In the genomic region with DNA sequence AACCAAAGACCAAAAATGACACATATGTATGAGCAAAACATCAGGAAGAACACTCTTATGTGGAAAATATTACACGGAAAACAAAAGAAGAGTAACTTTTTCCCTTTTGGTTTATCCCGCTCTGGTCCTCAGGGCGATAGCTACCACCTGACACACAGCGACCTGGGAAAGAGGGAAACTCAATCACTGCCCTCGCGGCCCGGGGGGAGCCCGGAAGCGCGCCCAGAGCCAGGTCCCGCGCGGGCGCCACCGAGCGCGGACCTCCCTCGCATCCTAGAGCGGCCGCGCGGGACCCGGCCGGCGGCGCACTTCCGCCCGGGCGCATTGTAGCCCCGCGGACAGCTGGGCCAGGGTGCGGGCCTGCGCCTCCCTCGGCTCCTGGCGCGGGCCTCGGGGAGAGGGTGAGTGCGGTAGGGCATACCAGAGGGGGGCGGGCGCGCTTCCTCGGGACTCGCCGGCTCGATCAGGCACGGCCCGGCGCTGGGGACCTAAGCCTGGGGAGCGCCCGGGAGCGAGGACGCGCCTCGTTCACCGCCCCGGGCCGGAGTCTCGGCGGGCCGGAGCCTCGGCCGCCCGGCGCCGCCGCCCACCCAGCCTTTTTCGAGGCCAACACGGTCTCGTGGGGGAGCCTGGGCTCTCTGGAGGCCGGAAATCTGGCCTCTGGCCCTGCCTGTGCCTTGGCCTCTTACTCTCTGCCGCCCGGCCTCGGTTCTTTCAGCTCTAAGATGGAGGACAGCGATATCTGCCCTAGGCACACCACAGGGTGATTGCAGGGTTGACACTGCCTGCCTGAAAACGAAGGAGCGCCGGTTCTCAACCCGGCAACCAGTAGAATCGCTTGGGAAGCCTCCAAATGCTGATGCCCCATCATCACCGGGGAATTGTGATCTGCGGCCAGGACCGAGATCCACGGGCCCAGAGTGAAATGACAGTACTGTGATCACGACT, we compare ENCODE assay signal across 8 cellular contexts. TPM values are rescaled to one million over a fixed set of nuclear protein-coding genes. Genes with fewer than 3 reads are reported as not detected.
DNase-seq lines count a peak whose midpoint lies in the region; ATAC-seq and TF ChIP-seq lines count a peak whose summit lies in the region.

A gene with protein sequence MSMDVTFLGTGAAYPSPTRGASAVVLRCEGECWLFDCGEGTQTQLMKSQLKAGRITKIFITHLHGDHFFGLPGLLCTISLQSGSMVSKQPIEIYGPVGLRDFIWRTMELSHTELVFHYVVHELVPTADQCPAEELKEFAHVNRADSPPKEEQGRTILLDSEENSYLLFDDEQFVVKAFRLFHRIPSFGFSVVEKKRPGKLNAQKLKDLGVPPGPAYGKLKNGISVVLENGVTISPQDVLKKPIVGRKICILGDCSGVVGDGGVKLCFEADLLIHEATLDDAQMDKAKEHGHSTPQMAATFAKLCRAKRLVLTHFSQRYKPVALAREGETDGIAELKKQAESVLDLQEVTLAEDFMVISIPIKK (plus strand): TSS at position 327 of the 948 bp plus-strand sequence. CDS start 6,365 bp downstream, outside the sequence.

- H3K4me2 ChIP-seq in SU-DHL-6 (ENCODE audit: low read depth, low read length, poor library complexity, severe bottlenecking) = peak within 1 kb of the TSS; percentile 70

- H3K27me3 Mint-ChIP-seq in HFFc6 (ENCODE audit: insufficient read depth) (no peaks in the 10 kb centered on the region), type B pancreatic cell (no peaks in the 10 kb centered on the region)
- H3K27me3 Mint-ChIP-seq in activated naive CD8-positive, alpha-beta T cell treated with anti-CD3 and anti-CD28 coated beads, Interleukin-2, amount 50 U/mL, for 24 hours = no peaks in the 10 kb centered on the region

- peak; percentile 96 for TF ChIP-seq POLR2A in GM10847 (IDR thresholded peaks at IDR 0.05; ENCODE audit: extremely low read depth, insufficient read length)

- no peaks in the 10 kb centered on the region for H3K9me2 ChIP-seq in SU-DHL-6 (replicated peaks; ENCODE audit: insufficient read depth, low read length)

- H3K4me1 ChIP-seq in cardiac muscle cell (ENCODE audit: low read depth) = peaks cover 12% of the 10 kb centered on the region

- peaks cover 5% of the 10 kb centered on the region; the same call in 1 of the 2 replicates for H3K36me3 Mint-ChIP-seq in HFFc6 (ENCODE audit: low read depth)
- H3K36me3 Mint-ChIP-seq in activated naive CD8-positive, alpha-beta T cell treated with anti-CD3 and anti-CD28 coated beads, Interleukin-2, amount 50 U/mL, for 24 hours (ENCODE audit: low read depth) = peaks cover 10% of the 10 kb centered on the region
- H3K36me3 Mint-ChIP-seq in type B pancreatic cell = no peaks in the 10 kb centered on the region

- H3K9ac ChIP-seq in SU-DHL-6 (ENCODE audit: low read length) = peak within 1 kb of the TSS; percentile 91

- DNase-seq in HFFc6 (peak; percentile 81), NAMALWA (ENCODE audit: low spot score) (peak; percentile 88), cardiac muscle cell (ENCODE audit: low read depth in 1 of 2, low spot score in 1 of 2) (peak; percentile 81 to 88), pons (ENCODE audit: low spot score) (peak; percentile 73), type B pancreatic cell (ENCODE audit: extremely low spot score, unreplicated experiment) (peak; percentile 80)
- DNase-seq in activated naive CD8-positive, alpha-beta T cell treated with anti-CD3 and anti-CD28 coated beads, Interleukin-2, amount 50 U/mL, for 24 hours = peak; percentile 69

- H3K79me2 ChIP-seq in SU-DHL-6 (ENCODE audit: insufficient read depth, low read length) = no peaks in the 10 kb centered on the region

- 0 out of 2 replicates have a peak, but pooled peaks cover 3% of the 10 kb centered on the region for H3F3A ChIP-seq in SU-DHL-6 (ENCODE audit: insufficient read depth)

- H3K27me3 ChIP-seq in SU-DHL-6 (ENCODE audit: low read length) (no peaks in the 10 kb centered on the region), cardiac muscle cell (no peaks in the 10 kb centered on the region)

- no peaks in the 10 kb centered on the region for H3K36me3 ChIP-seq in SU-DHL-6 (ENCODE audit: low read length)
- no peaks in the 10 kb centered on the region for H3K36me3 ChIP-seq in cardiac muscle cell

- ATAC-seq in activated naive CD8-positive, alpha-beta T cell treated with anti-CD3 and anti-CD28 coated beads, Interleukin-2, amount 50 U/mL, for 24 hours = peak; percentile 91

- peaks cover 4% of the 10 kb centered on the region; the same call in 1 of the 2 replicates for H3K9me3 Mint-ChIP-seq in HFFc6
- H3K9me3 Mint-ChIP-seq in activated naive CD8-positive, alpha-beta T cell treated with anti-CD3 and anti-CD28 coated beads, Interleukin-2, amount 50 U/mL, for 24 hours = peaks cover 13% of the 10 kb centered on the region
- peaks cover 4% of the 10 kb centered on the region for H3K9me3 Mint-ChIP-seq in type B pancreatic cell

- TF ChIP-seq CTCF in HFFc6 (IDR thresholded peaks at IDR 0.05) (peak; percentile 43; the same call in 1 of the 2 replicates), SU-DHL-6 (IDR thresholded peaks at IDR 0.05; ENCODE audit: insufficient read depth, low read length, poor library complexity, severe bottlenecking) (no peak), cardiac muscle cell (IDR thresholded peaks at IDR 0.05; ENCODE audit: low read depth, low read length) (no peak), type B pancreatic cell (conservative IDR thresholded peaks at IDR 0.05) (peak; percentile 24)

- H3K27ac Mint-ChIP-seq in HFFc6 = peak within 1 kb of the TSS; percentile 98
- H3K27ac Mint-ChIP-seq in activated naive CD8-positive, alpha-beta T cell treated with anti-CD3 and anti-CD28 coated beads, Interleukin-2, amount 50 U/mL, for 24 hours = peak within 1 kb of the TSS; percentile 81
- peak within 1 kb of the TSS; percentile 91 for H3K27ac Mint-ChIP-seq in type B pancreatic cell

- peak within 1 kb of the TSS; percentile 24 for H3K27ac ChIP-seq in SU-DHL-6 (ENCODE audit: low read depth, low read length)
- peak within 1 kb of the TSS; percentile 98 for H3K27ac ChIP-seq in cardiac muscle cell

- H3K4me3 Mint-ChIP-seq in HFFc6 (peak within 1 kb of the TSS; percentile 86), type B pancreatic cell (peak within 1 kb of the TSS; percentile 88)
- peak within 1 kb of the TSS; percentile 90 for H3K4me3 Mint-ChIP-seq in activated naive CD8-positive, alpha-beta T cell treated with anti-CD3 and anti-CD28 coated beads, Interleukin-2, amount 50 U/mL, for 24 hours

- H3K4me3 ChIP-seq in SU-DHL-6 (ENCODE audit: insufficient read depth, low read length, poor library complexity, severe bottlenecking) (peak within 1 kb of the TSS; percentile 87), cardiac muscle cell (peak within 1 kb of the TSS; percentile 89)

- H2AFZ ChIP-seq in SU-DHL-6 (ENCODE audit: low read depth, low read length, severe bottlenecking) = peak within 1 kb of the TSS; percentile 97

- H3K4me1 Mint-ChIP-seq in HFFc6 (ENCODE audit: low read depth) (peaks cover 25% of the 10 kb centered on the region), type B pancreatic cell (ENCODE audit: unreplicated experiment) (peaks cover 16% of the 10 kb centered on the region)
- H3K4me1 Mint-ChIP-seq in activated naive CD8-positive, alpha-beta T cell treated with anti-CD3 and anti-CD28 coated beads, Interleukin-2, amount 50 U/mL, for 24 hours = peaks cover 21% of the 10 kb centered on the region

- peaks cover 4% of the 10 kb centered on the region; the same call in 1 of the 2 replicates for H3K9me3 ChIP-seq in SU-DHL-6 (ENCODE audit: insufficient read depth, low read length)
- no peaks in the 10 kb centered on the region for H3K9me3 ChIP-seq in cardiac muscle cell (ENCODE audit: low read depth)

- no peaks in the 10 kb centered on the region for H4K20me1 ChIP-seq in SU-DHL-6 (ENCODE audit: low read depth, low read length)

RNA-seq across cellular contexts. Expression of the gene that starts here (rescaled TPM):
- 1 to 10 TPM; 6.2 to 9.0 (median 8.1) TPM for total RNA-seq in HFFc6 (2021; fragmentation: NEBNext Ultra II Directional; extraction: Animal tissue kit (Norgen Biotek cat#: 25700))
- total RNA-seq in cardiac muscle cell (5.6 and 5.8 TPM in 2 replicates), type B pancreatic cell (ENCODE audit: low replicate concordance) (7.4 and 13.9 TPM in 2 replicates)
- polyA plus RNA-seq in cardiac muscle cell = 9.6 and 12.1 TPM in 2 replicates

Comparison
In these comparisons a context has a peak if more than half of its experiments do, and no peak if none do; other contexts are left out.
1. Peak in every context shown above with its lines: DNase-seq, ATAC-seq, H3K4me3 ChIP-seq and H3K27ac ChIP-seq.
2. CTCF ChIP-seq: peak in HFFc6 (single experiment) and type B pancreatic cell (single experiment); none in SU-DHL-6 (single experiment) and cardiac muscle cell (single experiment).